In the genomic region with DNA sequence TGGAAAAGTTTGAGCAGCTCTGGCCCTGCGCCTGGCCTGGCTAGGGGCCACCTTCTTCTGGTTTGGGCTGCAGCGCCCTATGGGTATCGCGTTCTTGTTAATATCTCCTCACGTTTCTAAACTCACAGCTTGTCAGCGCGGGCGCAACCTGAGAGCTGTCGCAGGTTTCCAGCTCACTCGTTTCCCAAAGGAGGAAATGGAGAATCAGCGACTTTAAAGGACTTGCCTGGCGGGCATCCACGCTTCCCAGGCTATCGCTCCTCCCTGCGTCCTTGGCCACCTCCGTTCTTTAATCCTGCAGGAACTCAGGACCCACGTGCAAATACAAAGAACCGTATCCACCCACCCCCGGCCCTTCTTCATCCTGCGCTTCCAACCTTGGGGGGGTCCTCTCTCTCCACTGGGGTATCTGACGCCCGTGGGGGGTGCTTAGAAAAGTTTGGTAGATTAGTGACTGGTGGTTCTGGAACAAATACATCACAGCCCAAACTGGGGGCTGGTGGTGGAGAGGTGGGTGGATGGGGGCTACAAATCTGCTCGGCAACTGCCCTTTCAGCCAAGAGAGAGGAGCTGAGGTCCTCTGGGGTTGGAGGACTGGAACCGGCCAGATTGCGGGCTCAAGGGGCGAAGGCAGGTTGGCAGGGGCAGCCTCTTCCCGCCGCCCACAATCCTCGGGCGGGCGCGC, we compare ENCODE assay signal across 1 cellular context.
TF ChIP-seq lines count a peak whose summit lies in the region.

No MANE protein-coding gene starts in this region.

TF ChIP-seq in GM12878, 131 proteins besides CTCF, POLR2A, EP300 and RAD21:
- TF ChIP-seq BHLHE40 (IDR thresholded peaks at IDR 0.05; ENCODE audit: borderline replicate concordance in 1 of 2, low read depth in 2 of 2, low read length in 1 of 2) (0 out of 4 replicates have a peak, but pooled peaks of 1 of the 2 experiments have one; percentile 30), ZBTB33 (IDR thresholded peaks at IDR 0.05) (no peak), CREM (IDR thresholded peaks at IDR 0.05; ENCODE audit: low read depth) (no peak), TAF1 (IDR thresholded peaks at IDR 0.05; ENCODE audit: borderline replicate concordance, low read depth, low read length) (no peak), ZSCAN29 (IDR thresholded peaks at IDR 0.05) (no peak), POLR2AphosphoS2 (IDR thresholded peaks at IDR 0.05; ENCODE audit: low read depth, low read length) (no peak), RB1 (IDR thresholded peaks at IDR 0.05; ENCODE audit: borderline replicate concordance) (no peak), SMARCA5 (IDR thresholded peaks at IDR 0.05) (no peak), IRF5 (IDR thresholded peaks at IDR 0.05; ENCODE audit: borderline replicate concordance) (no peak), HSF1 (IDR thresholded peaks at IDR 0.05; ENCODE audit: low read depth, low read length) (no peak), ZNF592 (IDR thresholded peaks at IDR 0.05) (no peak), TCF7 (IDR thresholded peaks at IDR 0.05; ENCODE audit: borderline replicate concordance) (no peak), CEBPB (IDR thresholded peaks at IDR 0.05; ENCODE audit: borderline replicate concordance in 1 of 2, low read depth in 2 of 2, low read length in 2 of 2) (0 out of 4 replicates have a peak, but pooled peaks of 1 of the 2 experiments have one; percentile 78), SUPT20H (IDR thresholded peaks at IDR 0.05; ENCODE audit: borderline replicate concordance, control insufficient read depth, low read depth, low read length) (no peak)
- TF ChIP-seq, protein P1, sequence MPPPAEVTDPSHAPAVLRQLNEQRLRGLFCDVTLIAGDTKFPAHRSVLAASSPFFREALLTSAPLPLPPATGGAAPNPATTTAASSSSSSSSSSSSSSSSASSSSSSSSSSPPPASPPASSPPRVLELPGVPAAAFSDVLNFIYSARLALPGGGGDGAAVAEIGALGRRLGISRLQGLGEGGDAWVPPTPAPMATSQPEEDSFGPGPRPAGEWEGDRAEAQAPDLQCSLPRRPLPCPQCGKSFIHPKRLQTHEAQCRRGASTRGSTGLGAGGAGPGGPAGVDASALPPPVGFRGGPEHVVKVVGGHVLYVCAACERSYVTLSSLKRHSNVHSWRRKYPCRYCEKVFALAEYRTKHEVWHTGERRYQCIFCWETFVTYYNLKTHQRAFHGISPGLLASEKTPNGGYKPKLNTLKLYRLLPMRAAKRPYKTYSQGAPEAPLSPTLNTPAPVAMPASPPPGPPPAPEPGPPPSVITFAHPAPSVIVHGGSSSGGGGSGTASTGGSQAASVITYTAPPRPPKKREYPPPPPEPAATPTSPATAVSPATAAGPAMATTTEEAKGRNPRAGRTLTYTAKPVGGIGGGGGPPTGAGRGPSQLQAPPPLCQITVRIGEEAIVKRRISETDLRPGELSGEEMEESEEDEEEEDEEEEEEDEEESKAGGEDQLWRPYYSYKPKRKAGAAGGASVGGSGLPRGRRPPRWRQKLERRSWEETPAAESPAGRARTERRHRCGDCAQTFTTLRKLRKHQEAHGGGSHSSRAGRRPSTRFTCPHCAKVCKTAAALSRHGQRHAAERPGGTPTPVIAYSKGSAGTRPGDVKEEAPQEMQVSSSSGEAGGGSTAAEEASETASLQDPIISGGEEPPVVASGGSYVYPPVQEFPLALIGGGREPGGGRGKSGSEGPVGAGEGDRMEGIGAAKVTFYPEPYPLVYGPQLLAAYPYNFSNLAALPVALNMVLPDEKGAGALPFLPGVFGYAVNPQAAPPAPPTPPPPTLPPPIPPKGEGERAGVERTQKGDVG (CRISPR knock-in tag; IDR thresholded peaks at IDR 0.05), result no peak
- TF ChIP-seq, protein P2, sequence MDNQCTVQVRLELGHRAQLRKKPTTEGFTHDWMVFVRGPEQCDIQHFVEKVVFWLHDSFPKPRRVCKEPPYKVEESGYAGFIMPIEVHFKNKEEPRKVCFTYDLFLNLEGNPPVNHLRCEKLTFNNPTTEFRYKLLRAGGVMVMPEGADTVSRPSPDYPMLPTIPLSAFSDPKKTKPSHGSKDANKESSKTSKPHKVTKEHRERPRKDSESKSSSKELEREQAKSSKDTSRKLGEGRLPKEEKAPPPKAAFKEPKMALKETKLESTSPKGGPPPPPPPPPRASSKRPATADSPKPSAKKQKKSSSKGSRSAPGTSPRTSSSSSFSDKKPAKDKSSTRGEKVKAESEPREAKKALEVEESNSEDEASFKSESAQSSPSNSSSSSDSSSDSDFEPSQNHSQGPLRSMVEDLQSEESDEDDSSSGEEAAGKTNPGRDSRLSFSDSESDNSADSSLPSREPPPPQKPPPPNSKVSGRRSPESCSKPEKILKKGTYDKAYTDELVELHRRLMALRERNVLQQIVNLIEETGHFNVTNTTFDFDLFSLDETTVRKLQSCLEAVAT (IDR thresholded peaks at IDR 0.05), result no peak
